Comparison of ENCODE assay signal across 14 cellular contexts in genomic region chr13:82010780-82011179, GRCh38.
"Had no signal": no experiment of that assay in that cellular context is flagged by ENCODE, and none has a peak within 500 bp of the region (broad histone marks: within the 10 kb centered on the region; RNA-seq: fewer than 3 reads in every experiment).

No MANE protein-coding gene starts in this region.

- H3K4me1 ChIP-seq: prostate gland, right lobe of liver, thyroid gland had no signal

- H3K4me3 ChIP-seq: lung, prostate gland, right lobe of liver, thyroid gland had no signal

- H3K27ac ChIP-seq: prostate gland, right lobe of liver, thyroid gland had no signal

- H3K27me3 ChIP-seq: right lobe of liver, thyroid gland had no signal

- ATAC-seq: effector memory CD8-positive, alpha-beta T cell; natural killer cell treated with Interleukin-12 subunit alpha and Interleukin-12 subunit beta and Interleukin-15 and Interleukin-18, amount 100 ng/mL, for 72 hours; right lobe of liver; stimulated activated effector memory CD8-positive, alpha-beta T cell treated with anti-CD3 and anti-CD28 coated beads, Interleukin-12 subunit alpha, Interleukin-12 subunit beta, amount 100 ng/mL, for 72 hours had no signal

- FAIRE-seq: urothelium cell line had no signal

- H3K36me3 ChIP-seq: prostate gland, right lobe of liver, thyroid gland had no signal

- DNase-seq: activated CD4-positive, alpha-beta T cell treated with anti-CD3 and anti-CD28 coated beads, Interleukin-2, amount 10 ng/mL, durations not matched to agents 7 days and 5 days; activated CD4-positive, CD25-positive, alpha-beta regulatory T cell; activated CD8-positive, alpha-beta memory T cell treated with anti-CD3 and anti-CD28 coated beads for 24 hours; activated naive CD4-positive, alpha-beta T cell treated with Interleukin-2 at 50 U/mL for 16 hours; effector memory CD8-positive, alpha-beta T cell; hypothalamus; occipital lobe; right lobe of liver; thyroid gland had no signal

- H3K9me3 ChIP-seq: prostate gland, right lobe of liver, thyroid gland had no signal
